Comparison of ENCODE assay signal across 1 cellular context in the genomic region with DNA sequence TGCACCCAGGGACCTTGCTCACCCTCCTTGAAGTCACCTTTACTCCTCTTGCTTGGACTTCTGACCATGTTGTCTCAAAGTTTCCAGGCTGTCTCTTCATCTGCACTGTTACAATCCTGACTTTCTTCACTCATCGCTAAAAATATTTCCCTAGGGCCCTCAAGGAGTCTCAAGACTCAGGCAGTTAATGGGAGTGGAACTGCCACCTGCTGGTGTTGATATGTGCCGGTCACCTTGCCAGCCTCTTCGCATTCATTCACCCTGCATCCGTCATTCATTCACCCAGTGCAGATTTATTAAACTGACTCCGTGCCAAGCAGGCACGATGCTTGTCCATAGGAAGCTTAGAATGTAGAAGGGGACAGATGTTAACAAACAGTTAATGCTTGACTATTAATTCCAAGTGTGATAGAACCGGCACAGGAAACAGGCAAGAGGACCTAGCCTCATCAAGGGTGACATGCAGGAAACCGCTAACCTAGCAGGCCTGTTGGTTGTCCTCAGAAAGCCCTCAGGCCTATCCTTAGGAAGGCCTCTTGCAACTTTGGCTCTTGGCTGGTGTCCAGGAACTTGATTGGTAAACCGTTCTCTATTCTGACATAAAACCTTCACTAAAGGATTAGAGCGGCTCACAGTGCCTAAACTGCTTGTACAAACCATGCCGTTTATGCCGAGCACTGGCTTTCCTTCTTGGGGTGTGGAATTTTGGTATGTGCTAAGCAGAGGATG.
TF ChIP-seq lines count a peak whose summit lies in the region.

No MANE protein-coding gene starts in this region.

TF ChIP-seq in K562, 482 proteins besides CTCF, POLR2A, EP300 and RAD21:
- no peak for TF ChIP-seq CBX2 (IDR thresholded peaks at IDR 0.05; ENCODE audit: insufficient read depth, low read length, poor library complexity, severe bottlenecking)
- peak; percentile 86 for TF ChIP-seq ZNF24 (IDR thresholded peaks at IDR 0.05)
